In genomic region chr1:109478806-109479205, GRCh38 we compare ENCODE assay signal across 17 cellular contexts. TPM values are rescaled to one million over a fixed set of nuclear protein-coding genes. Genes with fewer than 3 reads are reported as not detected.
DNase-seq lines count a peak whose midpoint lies in the region; ATAC-seq, FAIRE-seq and TF ChIP-seq lines count a peak whose summit lies in the region.
"Had no signal": no experiment of that assay in that cellular context is flagged by ENCODE, and none has a peak within 500 bp of the region (broad histone marks: within the 10 kb centered on the region; RNA-seq: fewer than 3 reads in every experiment).

No MANE protein-coding gene starts in this region.

- no peaks in the 10 kb centered on the region for H3K36me3 Mint-ChIP-seq in nephron progenitor cell (ENCODE audit: low read depth)

- H3K9me1 ChIP-seq in K562 (ENCODE audit: control insufficient read depth, insufficient read depth, low read length): no peaks in the 10 kb centered on the region

- no peak for TF ChIP-seq POLR2A in K562 (conservative IDR thresholded peaks at IDR 0.05)

- TF ChIP-seq EP300 in SK-N-SH (IDR thresholded peaks at IDR 0.05; ENCODE audit: borderline replicate concordance in 1 of 2, low read depth in 1 of 2, low read length in 1 of 2) (no peak), K562 (IDR thresholded peaks at IDR 0.05; ENCODE audit: low read length) (no peak)

- no peaks in the 10 kb centered on the region for H4K20me1 ChIP-seq in SK-N-SH (ENCODE audit: insufficient read depth)
- H4K20me1 ChIP-seq in PC-3 (ENCODE audit: low read length): no peaks in the 10 kb centered on the region
- H4K20me1 ChIP-seq in K562 (replicated peaks; ENCODE audit: control insufficient read depth, insufficient read depth, low read length): 0 out of 2 replicates have a peak, but pooled peaks cover 4% of the 10 kb centered on the region

- WGBS in SK-N-SH (ENCODE audit: low lambda C conversion rate): 25% methylated on average over 3 of the region's 7 CpGs
- WGBS in K562 (ENCODE audit: insufficient coverage, low coverage, missing lambda C conversion rate): 3% methylated on average over 7 of the region's 7 CpGs

- CTCF ChIA-PET in SK-N-SH (lab: Yijun Ruan, JAX) (interaction anchor here (1.0 to 1.9 kb wide), 7 partner anchors 11 to 578 kb away, joined by 3 to 7 read pairs (median 3); partner anchors contain the start of gene CYB561D1), PC-3 (lab: Charles Lee) (no interaction called here), K562 (lab: Yijun Ruan, JAX; ENCODE audit: low intra/inter-chr PET ratio) (no interaction called here)

- no peaks in the 10 kb centered on the region for H3K9me3 Mint-ChIP-seq in nephron progenitor cell

- DNase-seq in SK-N-SH: no peak
- peak; percentile 69 for DNase-seq in PC-3
- DNase-seq in K562 (ENCODE audit: extremely low read depth in 1 of 4, low spot score in 3 of 4): peak; percentile 55 to 72 (median 69)
- peak; percentile 38 for DNase-seq in nephron progenitor cell
- DNase-seq in GM19240 (ENCODE audit: insufficient read length, low spot score): no peak
- no peak for DNase-seq in EL
- DNase-seq: foreskin fibroblast, GM23248, kidney glomerular epithelial cell, NCI-H1105 treated with DMSO at 0.1 percent for 48 hours, NCI-H526 had no signal

- H3K79me2 ChIP-seq in SK-N-SH (ENCODE audit: insufficient read depth) (no peaks in the 10 kb centered on the region), PC-3 (ENCODE audit: low read length) (no peaks in the 10 kb centered on the region), K562 (ENCODE audit: control insufficient read depth, insufficient read depth, low read length) (no peaks in the 10 kb centered on the region)

- FAIRE-seq in K562 (lab: Jason Lieb, UNC): no peak

- TF ChIP-seq CTCF in SK-N-SH (IDR thresholded peaks at IDR 0.05) (no peak), PC-3 (conservative IDR thresholded peaks at IDR 0.05; ENCODE audit: low read depth, low read length) (no peak), K562 (IDR thresholded peaks at IDR 0.05 in 2 of 3, conservative IDR thresholded peaks at IDR 0.05 in 1 of 3; ENCODE audit: insufficient read depth in 2 of 3, low read depth in 1 of 3, low read length in 3 of 3) (peak; percentile 24 to 48 (median 28); a peak in 3 of 6 replicates), nephron progenitor cell (IDR thresholded peaks at IDR 0.05) (no peak)

- no peak overlapping the region for H3K27ac ChIP-seq in SK-N-SH (ENCODE audit: low read depth in 2 of 2, low read length in 1 of 2)
- no peak overlapping the region for H3K27ac ChIP-seq in PC-3 (ENCODE audit: low read length)
- no peak overlapping the region for H3K27ac ChIP-seq in K562 (ENCODE audit: extremely low read depth, low read depth, low read length)
- H3K27ac ChIP-seq: GM23248, SK-N-MC, skin epidermis had no signal

- H3K4me1 Mint-ChIP-seq in nephron progenitor cell: peaks cover 11% of the 10 kb centered on the region

- H3K9me3 ChIP-seq in SK-N-SH (no peaks in the 10 kb centered on the region), PC-3 (ENCODE audit: low read length) (no peaks in the 10 kb centered on the region), K562 (replicated peaks; ENCODE audit: control insufficient read depth, insufficient read depth, low read depth, low read length) (no peaks in the 10 kb centered on the region)

- no TSS peak for BruUV-seq in PC-3 (replicated peaks; lab: Mats Ljungman, UMichigan)
- BruUV-seq in K562 (replicated peaks; lab: Mats Ljungman, UMichigan): no TSS peak

- H3F3A ChIP-seq in SK-N-SH (replicated peaks; ENCODE audit: insufficient read depth): no peaks in the 10 kb centered on the region
- H3F3A ChIP-seq in PC-3 (ENCODE audit: low read length, unreplicated experiment): no peaks in the 10 kb centered on the region

- H3K4me3 Mint-ChIP-seq in nephron progenitor cell: no peak overlapping the region

- intact Hi-C loops in PC-3 (cut with micrococcal nuclease): no loop called here
- intact Hi-C loops in K562 (cut with micrococcal nuclease): no loop called here

- H3K4me3 ChIP-seq in SK-N-SH (ENCODE audit: low read depth in 2 of 2, low read length in 1 of 2) (no peak overlapping the region), PC-3 (ENCODE audit: low read length) (no peak overlapping the region), K562 (no peak overlapping the region)
- H3K4me3 ChIP-seq: GM23248, SK-N-MC, skin epidermis had no signal

- ATAC-seq in SK-N-SH treated with all-trans-retinoic acid at 6 μM for 48 hours (no peak), PC-3 (no peak), K562 (peak; percentile 74), HG03280 (IDR thresholded peaks at IDR 0.05; ENCODE audit: unreplicated experiment) (no peak)

- TF ChIP-seq RAD21 in SK-N-SH (IDR thresholded peaks at IDR 0.05; ENCODE audit: low read length) (no peak), K562 (CRISPR knock-in tag; conservative IDR thresholded peaks at IDR 0.05 in 1 of 2, IDR thresholded peaks at IDR 0.05 in 1 of 2) (peak in 1 of 2 experiments; percentile 25; a peak in 1 of 4 replicates)

- peaks cover 40% of the 10 kb centered on the region for H3K27me3 Mint-ChIP-seq in nephron progenitor cell (ENCODE audit: low read depth, poor library complexity)

- H2AFZ ChIP-seq in SK-N-SH (ENCODE audit: low read depth): no peak overlapping the region
- no peak overlapping the region for H2AFZ ChIP-seq in PC-3 (ENCODE audit: low read length)
- H2AFZ ChIP-seq in K562 (ENCODE audit: low read depth, low read length): no peak overlapping the region
- H2AFZ ChIP-seq: GM23248 had no signal

- in situ Hi-C loops in K562 (cut with MboI): no loop called here

- POLR2A ChIA-PET in SK-N-SH (lab: Yijun Ruan, JAX): no interaction called here
- POLR2A ChIA-PET in PC-3 (lab: Charles Lee; ENCODE audit: unreplicated experiment): no interaction called here
- POLR2A ChIA-PET in K562 (lab: Yijun Ruan, JAX): interaction anchor here (0.5 to 1.1 kb wide), 5 partner anchors 10 to 25 kb away, joined by 3 to 4 read pairs (median 4); no protein-coding TSS in a partner anchor

- no peak overlapping the region for H3K9ac ChIP-seq in SK-N-SH
- H3K9ac ChIP-seq in PC-3 (ENCODE audit: low read length): no peak overlapping the region
- no peak overlapping the region for H3K9ac ChIP-seq in K562 (ENCODE audit: insufficient read depth in 1 of 2, low read depth in 2 of 2, low read length in 2 of 2)
- H3K9ac ChIP-seq: GM23248 had no signal

- no peak overlapping the region for H3K27ac Mint-ChIP-seq in nephron progenitor cell

- H3K36me3 ChIP-seq in SK-N-SH (replicated peaks in 1 of 2; ENCODE audit: control insufficient read depth in 1 of 2, insufficient read depth in 2 of 2, low read length in 1 of 2): no peaks in the 10 kb centered on the region
- no peaks in the 10 kb centered on the region for H3K36me3 ChIP-seq in PC-3 (ENCODE audit: low read depth, low read length)
- no peaks in the 10 kb centered on the region for H3K36me3 ChIP-seq in K562 (ENCODE audit: control insufficient read depth, insufficient read depth, low read length)

- peaks cover 0 to 6% of the 10 kb centered on the region in 2 experiments; a peak in 1 of 4 replicates for H3K4me1 ChIP-seq in SK-N-SH (ENCODE audit: control insufficient read depth in 1 of 2, insufficient read depth in 2 of 2, low read depth in 1 of 2, low read length in 1 of 2)
- H3K4me1 ChIP-seq in PC-3 (ENCODE audit: insufficient read depth, low read length): peaks cover 7% of the 10 kb centered on the region; the same call in 1 of the 2 replicates
- peaks cover 10 to 18% of the 10 kb centered on the region in 2 experiments; a peak in 4 of 5 replicates for H3K4me1 ChIP-seq in K562 (replicated peaks in 1 of 2; ENCODE audit: control insufficient read depth in 2 of 2, insufficient read depth in 2 of 2, low read length in 2 of 2)

- H3K4me2 ChIP-seq in SK-N-SH (no peak overlapping the region), PC-3 (ENCODE audit: low read length) (no peak overlapping the region), K562 (ENCODE audit: insufficient read depth, low read length) (no peak overlapping the region)

- H3K27me3 ChIP-seq in SK-N-SH (ENCODE audit: insufficient read depth): peaks cover 68% of the 10 kb centered on the region
- H3K27me3 ChIP-seq in PC-3 (ENCODE audit: low read length): peaks cover 41% of the 10 kb centered on the region
- H3K27me3 ChIP-seq in K562 (ENCODE audit: control insufficient read depth in 2 of 2, insufficient read depth in 2 of 2, low read length in 2 of 2): peaks cover 43 to 72% of the 10 kb centered on the region in 2 experiments

- H3K9me2 ChIP-seq in SK-N-SH: no peaks in the 10 kb centered on the region
- H3K9me2 ChIP-seq in PC-3 (replicated peaks; ENCODE audit: low read length): no peaks in the 10 kb centered on the region

RNA-seq across cellular contexts. Expression of gene ATXN7L2, which starts 4.9 kb away (rescaled TPM):
- polyA plus RNA-seq in SK-N-SH (2012; rRNA removed): 3.9 and 4.0 TPM in 2 replicates
- 1.5 and 2.7 TPM in 2 replicates for polyA plus RNA-seq in SK-N-SH (2012; cell fraction: cytosol; rRNA removed)
- polyA plus RNA-seq in SK-N-SH (2012; cell fraction: nucleus; rRNA removed): 12.7 and 20.3 TPM in 2 replicates
- total RNA-seq in PC-3 (2014; rRNA removed): 9.2 and 9.4 TPM in 2 replicates
- total RNA-seq in K562 (2011; cell fraction: chromatin; rRNA removed; ENCODE audit: low replicate concordance): 13.4 and 39.5 TPM in 2 replicates
- 28.8 and 32.7 TPM in 2 replicates for total RNA-seq in K562 (2011; cell fraction: nucleolus; rRNA removed)
- 14.5 and 23.4 TPM in 2 replicates for total RNA-seq in K562 (2011; cell fraction: nucleoplasm; rRNA removed)
- 6.3 and 10.4 TPM in 2 replicates for total RNA-seq in K562 (2014; rRNA removed)
- 1.9 and 2.3 TPM in 2 replicates for total RNA-seq in K562 (2014; rRNA removed; fragmentation: Illumina TruSeq; extraction: Trizol)
- total RNA-seq in K562 (2015; rRNA removed; fragmentation: Illumina TruSeq; extraction: Trizol): 4.4 and 5.8 TPM in 2 replicates
- total RNA-seq in K562 (2021): 9.4 and 10.0 TPM in 2 replicates
- polyA plus RNA-seq in K562 (2011; rRNA removed): 3.1 and 5.9 TPM in 2 replicates
- polyA plus RNA-seq in K562 (2011; cell fraction: cytosol; rRNA removed): 4.0 and 11.5 TPM in 2 replicates
- 23.4 and 48.0 TPM in 2 replicates for polyA plus RNA-seq in K562 (2011; cell fraction: nucleus; rRNA removed)
- 5.9 and 6.8 TPM in 2 replicates for polyA plus RNA-seq in K562 (2012)
- 7.1 and 8.5 TPM in 2 replicates for polyA plus RNA-seq in K562 (2014; fragmentation: Illumina TruSeq; extraction: Trizol)
- under 1 TPM; 0.21 to 0.56 TPM for polyA plus RNA-seq in K562 (2014; fragmentation: Nextera tagmentation; extraction: Ambion mirVana)
- polyA plus RNA-seq in K562 (2014; rRNA removed): 10.4 and 11.1 TPM in 2 replicates
- 2.4 and 3.5 TPM in 2 replicates for polyA minus RNA-seq in K562 (2011; rRNA and poly(A)+ RNA removed)
- 2.6 and 4.1 TPM in 2 replicates for polyA minus RNA-seq in K562 (2011; cell fraction: cytosol; rRNA and poly(A)+ RNA removed)
- polyA minus RNA-seq in K562 (2011; cell fraction: nucleus; rRNA and poly(A)+ RNA removed): 13.1 and 13.6 TPM in 2 replicates

RNA-seq across cellular contexts. Expression of gene SYPL2, which starts 12.5 kb away (rescaled TPM):
- polyA plus RNA-seq in SK-N-SH (2012; rRNA removed) (0.03 and 0.05 TPM in 2 replicates), K562 (2011; rRNA removed) (0.03 TPM in 2 replicates), K562 (2014; fragmentation: Illumina TruSeq; extraction: Trizol) (0.12 and 0.35 TPM in 2 replicates), K562 (2014; fragmentation: Nextera tagmentation; extraction: Ambion mirVana) (under 1 TPM in 1 of 2 experiments, not detected in 1; 0.03 TPM), K562 (2014; rRNA removed) (0.20 and 0.31 TPM in 2 replicates)
- polyA plus RNA-seq in SK-N-SH (2012; cell fraction: cytosol; rRNA removed): 0.01 and 0.05 TPM in 2 replicates
- polyA plus RNA-seq in SK-N-SH (2012; cell fraction: nucleus; rRNA removed): 0.07 and 0.10 TPM in 2 replicates
- total RNA-seq in PC-3 (2014; rRNA removed) (not detected in 2 replicates), K562 (2014; rRNA removed) (0.04 and 0.05 TPM in 2 replicates), K562 (2014; rRNA removed; fragmentation: Illumina TruSeq; extraction: Trizol) (0.03 TPM in 1 of 2 replicates, not detected in the other), K562 (2015; rRNA removed; fragmentation: Illumina TruSeq; extraction: Trizol) (0.07 and 0.08 TPM in 2 replicates), K562 (2021) (0.20 and 0.22 TPM in 2 replicates)
- 0.19 and 0.21 TPM in 2 replicates for total RNA-seq in K562 (2011; cell fraction: chromatin; rRNA removed; ENCODE audit: low replicate concordance)
- total RNA-seq in K562 (2011; cell fraction: nucleolus; rRNA removed): 0.17 TPM in 1 of 2 replicates, not detected in the other
- total RNA-seq in K562 (2011; cell fraction: nucleoplasm; rRNA removed): 0.15 and 0.46 TPM in 2 replicates
- polyA plus RNA-seq in K562 (2011; cell fraction: cytosol; rRNA removed): 0.06 and 0.07 TPM in 2 replicates
- polyA plus RNA-seq in K562 (2011; cell fraction: nucleus; rRNA removed): 0.08 and 0.24 TPM in 2 replicates
- 0.04 and 0.13 TPM in 2 replicates for polyA plus RNA-seq in K562 (2012)
- polyA minus RNA-seq in K562 (2011; rRNA and poly(A)+ RNA removed): 0.03 and 0.11 TPM in 2 replicates
- not detected in 2 replicates for polyA minus RNA-seq in K562 (2011; cell fraction: cytosol; rRNA and poly(A)+ RNA removed)
- polyA minus RNA-seq in K562 (2011; cell fraction: nucleus; rRNA and poly(A)+ RNA removed): not detected in 2 replicates
- total RNA-seq: dermis microvascular lymphatic vessel endothelial cell had no signal
- polyA plus RNA-seq: neural cell had no signal

RNA-seq across cellular contexts. Expression of gene CYB561D1, which starts 15.1 kb away (rescaled TPM):
- polyA plus RNA-seq in SK-N-SH (2012; rRNA removed) (5.4 and 8.9 TPM in 2 replicates), K562 (2011; rRNA removed) (6.8 and 8.7 TPM in 2 replicates), K562 (2014; fragmentation: Illumina TruSeq; extraction: Trizol) (4.0 and 4.6 TPM in 2 replicates), K562 (2014; fragmentation: Nextera tagmentation; extraction: Ambion mirVana) (under 1 TPM; 0.71 to 0.72 TPM), K562 (2014; rRNA removed) (4.9 and 5.5 TPM in 2 replicates)
- polyA plus RNA-seq in SK-N-SH (2012; cell fraction: cytosol; rRNA removed): 3.5 and 4.9 TPM in 2 replicates
- 13.0 and 13.3 TPM in 2 replicates for polyA plus RNA-seq in SK-N-SH (2012; cell fraction: nucleus; rRNA removed)
- total RNA-seq in PC-3 (2014; rRNA removed) (2.7 and 4.2 TPM in 2 replicates), K562 (2014; rRNA removed) (1.8 and 2.6 TPM in 2 replicates), K562 (2014; rRNA removed; fragmentation: Illumina TruSeq; extraction: Trizol) (2.6 and 3.2 TPM in 2 replicates), K562 (2015; rRNA removed; fragmentation: Illumina TruSeq; extraction: Trizol) (3.1 and 3.5 TPM in 2 replicates), K562 (2021) (5.9 and 7.2 TPM in 2 replicates)
- total RNA-seq in K562 (2011; cell fraction: chromatin; rRNA removed; ENCODE audit: low replicate concordance): 10.5 and 21.1 TPM in 2 replicates
- total RNA-seq in K562 (2011; cell fraction: nucleolus; rRNA removed): 13.8 and 15.2 TPM in 2 replicates
- 15.0 and 15.6 TPM in 2 replicates for total RNA-seq in K562 (2011; cell fraction: nucleoplasm; rRNA removed)
- polyA plus RNA-seq in K562 (2011; cell fraction: cytosol; rRNA removed): 9.0 and 11.4 TPM in 2 replicates
- 13.7 and 16.3 TPM in 2 replicates for polyA plus RNA-seq in K562 (2011; cell fraction: nucleus; rRNA removed)
- 5.5 and 9.8 TPM in 2 replicates for polyA plus RNA-seq in K562 (2012)
- 3.8 and 4.1 TPM in 2 replicates for polyA minus RNA-seq in K562 (2011; rRNA and poly(A)+ RNA removed)
- 2.4 and 2.7 TPM in 2 replicates for polyA minus RNA-seq in K562 (2011; cell fraction: cytosol; rRNA and poly(A)+ RNA removed)
- polyA minus RNA-seq in K562 (2011; cell fraction: nucleus; rRNA and poly(A)+ RNA removed): 5.5 and 8.4 TPM in 2 replicates

RNA-seq across cellular contexts. Expression of gene AMIGO1, which starts 30.7 kb away (rescaled TPM):
- 0.93 and 0.95 TPM in 2 replicates for polyA plus RNA-seq in SK-N-SH (2012; rRNA removed)
- 0.85 and 0.94 TPM in 2 replicates for polyA plus RNA-seq in SK-N-SH (2012; cell fraction: cytosol; rRNA removed)
- polyA plus RNA-seq in SK-N-SH (2012; cell fraction: nucleus; rRNA removed): 0.73 TPM in 2 replicates
- 2.7 and 2.8 TPM in 2 replicates for total RNA-seq in PC-3 (2014; rRNA removed)
- 0.69 and 0.83 TPM in 2 replicates for total RNA-seq in K562 (2011; cell fraction: chromatin; rRNA removed; ENCODE audit: low replicate concordance)
- total RNA-seq in K562 (2011; cell fraction: nucleolus; rRNA removed): 0.39 and 0.83 TPM in 2 replicates
- total RNA-seq in K562 (2011; cell fraction: nucleoplasm; rRNA removed): 1.0 and 1.2 TPM in 2 replicates
- 0.78 and 1.00 TPM in 2 replicates for total RNA-seq in K562 (2014; rRNA removed)
- total RNA-seq in K562 (2014; rRNA removed; fragmentation: Illumina TruSeq; extraction: Trizol): 0.67 and 0.69 TPM in 2 replicates
- total RNA-seq in K562 (2015; rRNA removed; fragmentation: Illumina TruSeq; extraction: Trizol): 0.53 and 0.54 TPM in 2 replicates
- 0.72 and 1.0 TPM in 2 replicates for total RNA-seq in K562 (2021)
- polyA plus RNA-seq in K562 (2011; rRNA removed): 0.33 and 0.46 TPM in 2 replicates
- polyA plus RNA-seq in K562 (2011; cell fraction: cytosol; rRNA removed): 0.50 and 0.70 TPM in 2 replicates
- 0.46 and 0.54 TPM in 2 replicates for polyA plus RNA-seq in K562 (2011; cell fraction: nucleus; rRNA removed)
- polyA plus RNA-seq in K562 (2012): 0.68 and 0.84 TPM in 2 replicates
- polyA plus RNA-seq in K562 (2014; fragmentation: Illumina TruSeq; extraction: Trizol): 0.76 and 0.83 TPM in 2 replicates
- polyA plus RNA-seq in K562 (2014; fragmentation: Nextera tagmentation; extraction: Ambion mirVana): under 1 TPM; 0.24 to 0.31 TPM
- 0.45 and 0.71 TPM in 2 replicates for polyA plus RNA-seq in K562 (2014; rRNA removed)
- 0.39 and 0.56 TPM in 2 replicates for polyA minus RNA-seq in K562 (2011; rRNA and poly(A)+ RNA removed)
- polyA minus RNA-seq in K562 (2011; cell fraction: cytosol; rRNA and poly(A)+ RNA removed): 0.36 and 0.48 TPM in 2 replicates
- polyA minus RNA-seq in K562 (2011; cell fraction: nucleus; rRNA and poly(A)+ RNA removed): 0.27 and 0.67 TPM in 2 replicates

RNA-seq across cellular contexts. Expression of gene PSMA5, which starts 52.6 kb away (rescaled TPM):
- polyA plus RNA-seq in SK-N-SH (2012; rRNA removed) (118 and 139 TPM in 2 replicates), K562 (2011; rRNA removed) (299 and 397 TPM in 2 replicates), K562 (2014; fragmentation: Illumina TruSeq; extraction: Trizol) (246 and 256 TPM in 2 replicates), K562 (2014; fragmentation: Nextera tagmentation; extraction: Ambion mirVana) (100 to 1,000 TPM; 451 to 542 TPM), K562 (2014; rRNA removed) (225 and 273 TPM in 2 replicates)
- 136 and 148 TPM in 2 replicates for polyA plus RNA-seq in SK-N-SH (2012; cell fraction: cytosol; rRNA removed)
- polyA plus RNA-seq in SK-N-SH (2012; cell fraction: nucleus; rRNA removed): 47.4 and 81.0 TPM in 2 replicates
- total RNA-seq in PC-3 (2014; rRNA removed) (84.1 and 86.9 TPM in 2 replicates), K562 (2014; rRNA removed) (77.1 and 82.6 TPM in 2 replicates), K562 (2014; rRNA removed; fragmentation: Illumina TruSeq; extraction: Trizol) (309 and 348 TPM in 2 replicates), K562 (2015; rRNA removed; fragmentation: Illumina TruSeq; extraction: Trizol) (155 and 190 TPM in 2 replicates), K562 (2021) (287 and 302 TPM in 2 replicates)
- total RNA-seq in K562 (2011; cell fraction: chromatin; rRNA removed; ENCODE audit: low replicate concordance): 131 and 146 TPM in 2 replicates
- total RNA-seq in K562 (2011; cell fraction: nucleolus; rRNA removed): 74.6 and 80.0 TPM in 2 replicates
- total RNA-seq in K562 (2011; cell fraction: nucleoplasm; rRNA removed): 126 and 145 TPM in 2 replicates
- 168 and 244 TPM in 2 replicates for polyA plus RNA-seq in K562 (2011; cell fraction: cytosol; rRNA removed)
- polyA plus RNA-seq in K562 (2011; cell fraction: nucleus; rRNA removed): 74.2 and 128 TPM in 2 replicates
- 169 and 249 TPM in 2 replicates for polyA plus RNA-seq in K562 (2012)
- 238 and 288 TPM in 2 replicates for polyA minus RNA-seq in K562 (2011; rRNA and poly(A)+ RNA removed)
- 104 and 136 TPM in 2 replicates for polyA minus RNA-seq in K562 (2011; cell fraction: cytosol; rRNA and poly(A)+ RNA removed)
- polyA minus RNA-seq in K562 (2011; cell fraction: nucleus; rRNA and poly(A)+ RNA removed): 40.0 and 62.9 TPM in 2 replicates

Comparison
In these comparisons a context has a peak if more than half of its experiments do, and no peak if none do; other contexts are left out.
1. DNase-seq: peak in PC-3 (single experiment), K562 (4 of 4) and nephron progenitor cell (single experiment); none in SK-N-SH (single experiment), GM19240 (single experiment) and EL (single experiment).
2. CTCF ChIP-seq: peak in K562 (3 of 3); none in SK-N-SH (single experiment), PC-3 (single experiment) and nephron progenitor cell (single experiment).
3. Of the 27 proteins assayed by ChIP-seq in both K562 and SK-N-SH: peak only in K562: CTCF, MAX, SIN3A, USF1 and ZBTB33; only in SK-N-SH: none; in both: REST; in neither: 18; mixed calls (peak in some experiments, not most) for 3.